In the genomic region with DNA sequence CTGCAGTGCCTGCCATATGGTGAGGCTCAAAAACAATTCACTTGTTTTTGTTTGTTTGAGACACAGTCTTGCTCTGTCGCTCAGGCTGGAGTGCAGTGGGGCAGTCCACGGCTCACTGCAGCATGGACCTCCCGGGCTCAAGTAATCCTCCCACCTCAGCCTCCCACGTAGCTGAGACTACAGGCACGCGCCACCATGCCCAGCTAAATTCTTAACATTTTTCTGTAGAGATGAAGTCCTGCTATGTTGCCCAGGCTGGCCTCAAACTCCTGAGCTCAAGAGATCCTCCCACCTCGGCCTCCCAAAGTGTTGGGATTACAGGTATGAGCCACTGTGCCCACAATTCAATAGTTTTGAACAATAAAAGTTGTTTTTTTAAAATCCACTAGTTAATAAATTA, we compare ENCODE assay signal across 1 cellular context.
TF ChIP-seq lines count a peak whose summit lies in the region.

No MANE protein-coding gene starts in this region.

TF ChIP-seq in H1, 55 proteins besides CTCF, POLR2A, EP300 and RAD21:
- TF ChIP-seq FOSL1 (IDR thresholded peaks at IDR 0.05; ENCODE audit: insufficient read depth, low read depth, low read length) (no peak), NANOG (IDR thresholded peaks at IDR 0.05; ENCODE audit: insufficient read depth, low read depth, low read length, poor library complexity, severe bottlenecking) (no peak), ZNF274 (IDR thresholded peaks at IDR 0.05; ENCODE audit: borderline replicate concordance, extremely low read depth, low read length) (no peak), TAF7 (optimal IDR thresholded peaks at IDR 0.05; ENCODE audit: borderline replicate concordance, low read depth, low read length) (no peak), JUND (IDR thresholded peaks at IDR 0.05; ENCODE audit: low read length) (no peak), TAF1 (IDR thresholded peaks at IDR 0.05; ENCODE audit: low read depth, low read length) (no peak), CTBP2 (IDR thresholded peaks at IDR 0.05; ENCODE audit: borderline replicate concordance, insufficient read depth, insufficient read length, low read length) (no peak), RBBP5 (IDR thresholded peaks at IDR 0.05; ENCODE audit: borderline replicate concordance, low read depth, low read length) (no peak), CBX5 (IDR thresholded peaks at IDR 0.05; ENCODE audit: low read depth, low read length) (no peak)
- TF ChIP-seq, protein P1, sequence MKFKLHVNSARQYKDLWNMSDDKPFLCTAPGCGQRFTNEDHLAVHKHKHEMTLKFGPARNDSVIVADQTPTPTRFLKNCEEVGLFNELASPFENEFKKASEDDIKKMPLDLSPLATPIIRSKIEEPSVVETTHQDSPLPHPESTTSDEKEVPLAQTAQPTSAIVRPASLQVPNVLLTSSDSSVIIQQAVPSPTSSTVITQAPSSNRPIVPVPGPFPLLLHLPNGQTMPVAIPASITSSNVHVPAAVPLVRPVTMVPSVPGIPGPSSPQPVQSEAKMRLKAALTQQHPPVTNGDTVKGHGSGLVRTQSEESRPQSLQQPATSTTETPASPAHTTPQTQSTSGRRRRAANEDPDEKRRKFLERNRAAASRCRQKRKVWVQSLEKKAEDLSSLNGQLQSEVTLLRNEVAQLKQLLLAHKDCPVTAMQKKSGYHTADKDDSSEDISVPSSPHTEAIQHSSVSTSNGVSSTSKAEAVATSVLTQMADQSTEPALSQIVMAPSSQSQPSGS (IDR thresholded peaks at IDR 0.05; ENCODE audit: low read length) = no peak
